In the genomic region with DNA sequence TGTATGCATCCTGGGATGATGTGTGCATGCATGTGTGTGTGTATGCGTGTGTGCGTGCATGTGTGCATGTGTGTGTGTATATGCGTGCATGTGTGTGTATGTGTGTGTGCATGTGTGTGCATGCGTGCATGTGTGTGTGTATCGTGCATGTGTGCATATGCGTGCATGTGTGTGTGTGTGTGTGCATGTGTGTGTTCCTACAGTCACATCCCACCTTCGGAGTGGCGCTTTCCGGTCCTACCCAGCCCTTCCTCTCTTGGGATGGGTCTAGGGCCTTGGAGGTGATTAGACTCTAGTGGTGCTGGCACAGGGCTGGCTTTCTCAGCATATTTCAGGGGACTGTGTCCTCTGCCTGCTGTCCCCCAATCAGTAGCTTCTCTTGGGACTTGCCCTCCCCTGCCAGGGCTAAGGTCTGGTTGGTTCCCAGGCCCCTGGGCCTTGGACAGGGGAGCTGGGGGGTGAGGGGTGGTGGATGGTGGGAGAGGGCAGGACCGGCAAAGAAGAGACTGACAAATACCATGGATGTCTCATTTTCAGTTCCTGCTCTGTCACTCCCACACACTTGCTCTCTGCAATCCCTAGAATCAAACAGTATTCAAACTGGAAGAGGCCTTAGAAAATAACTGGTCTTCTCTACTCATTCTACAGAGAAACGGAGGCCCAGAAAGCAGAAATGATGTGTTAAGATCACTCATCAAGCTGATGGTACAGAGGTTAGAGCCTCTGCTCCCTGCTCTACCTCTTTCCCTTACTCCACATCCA, we compare ENCODE assay signal across 21 cellular contexts. TPM values are rescaled to one million over a fixed set of nuclear protein-coding genes. Genes with fewer than 3 reads are reported as not detected.
"Had no signal": no experiment of that assay in that cellular context is flagged by ENCODE, and none has a peak within 500 bp of the region (broad histone marks: within the 10 kb centered on the region; RNA-seq: fewer than 3 reads in every experiment).

No MANE protein-coding gene starts in this region.

- H3K79me2 ChIP-seq: parathyroid adenoma had no signal

- H3K4me3 Mint-ChIP-seq: activated T-cell treated with anti-CD3 and anti-CD28 coated beads, Interleukin-2, amount 50 U/mL, for 72 hours; nephron had no signal

- H3K27ac Mint-ChIP-seq: activated T-cell treated with anti-CD3 and anti-CD28 coated beads, Interleukin-2, amount 50 U/mL, for 72 hours had no signal

- H3K9me3 ChIP-seq: gastroesophageal sphincter, stomach, thoracic aorta, uterus had no signal

- H3K27me3 ChIP-seq: cardiac muscle cell, gastroesophageal sphincter, uterus had no signal

- H3K36me3 ChIP-seq: cardiac muscle cell, gastroesophageal sphincter, stomach, thoracic aorta, uterus had no signal

- FAIRE-seq: astrocyte, colon, keratinocyte had no signal

- H3K9me3 Mint-ChIP-seq: activated T-cell treated with anti-CD3 and anti-CD28 coated beads, Interleukin-2, amount 50 U/mL, for 72 hours; nephron had no signal

- H2AFZ ChIP-seq: parathyroid adenoma had no signal

- H3K27ac ChIP-seq: cardiac muscle cell, gastroesophageal sphincter, parathyroid adenoma, stomach, thoracic aorta, uterus had no signal

- H3K4me1 ChIP-seq: uterus had no signal

- H3K9ac ChIP-seq: parathyroid adenoma had no signal

- H3K4me3 ChIP-seq: cardiac muscle cell, gastroesophageal sphincter, stomach, thoracic aorta, uterus had no signal

- DNase-seq: activated CD4-positive, alpha-beta T cell treated with anti-CD3 and anti-CD28 coated beads, Interleukin-2, amount 50 U/mL, for 48 hours; activated naive CD4-positive, alpha-beta T cell; activated T-cell treated with anti-CD3 and anti-CD28 coated beads, Interleukin-2, amount 50 U/mL, for 72 hours; effector memory CD4-positive, alpha-beta T cell; left ventricle myocardium superior; mesenchymal stem cell; retina; stomach had no signal

- ATAC-seq: activated CD4-positive, CD25-positive, alpha-beta regulatory T cell treated with anti-CD3 and anti-CD28 coated beads, Interleukin-2, amount 50 U/mL, for 24 hours; activated T-cell treated with anti-CD3 and anti-CD28 coated beads, Interleukin-2, amount 50 U/mL, for 72 hours; gastroesophageal sphincter; left ventricle myocardium superior had no signal

RNA-seq across cellular contexts. Expression of a gene that starts 21.9 kb away (rescaled TPM):
- total RNA-seq: epithelial cell of proximal tubule had no signal
- polyA plus RNA-seq: keratinocyte had no signal

RNA-seq across cellular contexts. Expression of a gene that starts 24.9 kb away (rescaled TPM):
- total RNA-seq: activated T-cell treated with anti-CD3 and anti-CD28 coated beads, Interleukin-2, amount 50 U/mL, for 72 hours; astrocyte; cardiac muscle cell; epithelial cell of proximal tubule; left ventricle myocardium superior; skeletal muscle tissue; T-helper 2 cell treated with Interferon-gamma antibody and Interleukin-4, amounts not matched to agents 100 ng/mL and 5 ng/mL, for 36 hours; uterus had no signal
- polyA plus RNA-seq: cardiac muscle cell, keratinocyte, stomach had no signal

RNA-seq across cellular contexts. Expression of a gene that starts 36.1 kb away (rescaled TPM):
- total RNA-seq: activated T-cell treated with anti-CD3 and anti-CD28 coated beads, Interleukin-2, amount 50 U/mL, for 72 hours; astrocyte; epithelial cell of proximal tubule; T-helper 2 cell treated with Interferon-gamma antibody and Interleukin-4, amounts not matched to agents 100 ng/mL and 5 ng/mL, for 36 hours had no signal
- polyA plus RNA-seq: keratinocyte had no signal

RNA-seq across cellular contexts. Expression of a gene that starts 47.1 kb away (rescaled TPM):
- total RNA-seq: activated T-cell treated with anti-CD3 and anti-CD28 coated beads, Interleukin-2, amount 50 U/mL, for 72 hours; astrocyte; epithelial cell of proximal tubule; gastroesophageal sphincter; left ventricle myocardium superior; T-helper 2 cell treated with Interferon-gamma antibody and Interleukin-4, amounts not matched to agents 100 ng/mL and 5 ng/mL, for 36 hours; thoracic aorta had no signal
